Comparison of ENCODE assay signal across 15 cellular contexts in genomic region chr17:78422872-78423588, GRCh38.
"Had no signal": no experiment of that assay in that cellular context is flagged by ENCODE, and none has a peak within 500 bp of the region (broad histone marks: within the 10 kb centered on the region; RNA-seq: fewer than 3 reads in every experiment).

No MANE protein-coding gene starts in this region.

- DNase-seq: activated CD8-positive, alpha-beta memory T cell treated with anti-CD3 and anti-CD28 coated beads, Interleukin-2, amount 50 U/mL, for 4 hours; activated CD8-positive, alpha-beta T cell treated with anti-CD3 and anti-CD28 coated beads for 36 hours; activated naive CD4-positive, alpha-beta T cell treated with Interleukin-2 at 50 U/mL for 16 hours; caudate nucleus; cortex of kidney; effector memory CD4-positive, alpha-beta T cell; hippocampal formation; mucosa of descending colon; natural killer cell; occipital lobe; stimulated activated naive CD4-positive, alpha-beta T cell treated with Interleukin-2 at 50 U/mL for 16 hours; T-helper 9 cell; thyroid gland had no signal

- H3K4me3 Mint-ChIP-seq: activated CD8-positive, alpha-beta T cell treated with anti-CD3 and anti-CD28 coated beads for 36 hours; natural killer cell had no signal

- ATAC-seq: activated CD8-positive, alpha-beta T cell treated with anti-CD3 and anti-CD28 coated beads for 36 hours; mucosa of descending colon; natural killer cell; sciatic nerve had no signal

- H3K27me3 Mint-ChIP-seq: activated CD8-positive, alpha-beta T cell treated with anti-CD3 and anti-CD28 coated beads for 36 hours had no signal

- H3K9me3 ChIP-seq: mucosa of descending colon, prostate gland, thyroid gland had no signal

- H3K27ac ChIP-seq: prostate gland, thyroid gland had no signal

- H3K27ac Mint-ChIP-seq: activated CD8-positive, alpha-beta T cell treated with anti-CD3 and anti-CD28 coated beads for 36 hours; natural killer cell had no signal

- H3K36me3 Mint-ChIP-seq: natural killer cell had no signal

- H3K4me1 ChIP-seq: prostate gland had no signal

- H3K4me3 ChIP-seq: mucosa of descending colon, prostate gland, thyroid gland had no signal

- H3K9me3 Mint-ChIP-seq: activated CD8-positive, alpha-beta T cell treated with anti-CD3 and anti-CD28 coated beads for 36 hours; natural killer cell had no signal

- H3K27me3 ChIP-seq: thyroid gland had no signal
